Comparison of ENCODE assay signal across 10 cellular contexts in genomic region chr4:78569291-78569821, GRCh38. TPM values are rescaled to one million over a fixed set of nuclear protein-coding genes. Genes with fewer than 3 reads are reported as not detected.
A peak's percentile ranks its signal among the peaks of the same experiment; 100 is the strongest.
DNase-seq lines count a peak whose midpoint lies in the region; ATAC-seq and TF ChIP-seq lines count a peak whose summit lies in the region.
"Had no signal": no experiment of that assay in that cellular context is flagged by ENCODE, and none has a peak within 500 bp of the region (broad histone marks: within the 10 kb centered on the region; RNA-seq: fewer than 3 reads in every experiment).

No MANE protein-coding gene starts in this region.

- ATAC-seq in HG02981 (IDR thresholded peaks at IDR 0.05; ENCODE audit: unreplicated experiment) (no peak), HG02642 (IDR thresholded peaks at IDR 0.05; ENCODE audit: poor library complexity, unreplicated experiment) (no peak), HG03095 (IDR thresholded peaks at IDR 0.05; ENCODE audit: unreplicated experiment) (no peak)

- peaks cover 62% of the 10 kb centered on the region for H3K4me1 ChIP-seq in mammary epithelial cell (ENCODE audit: insufficient read depth, low read length)

- 8% methylated on average over 6 of the region's 6 CpGs for WGBS in mammary epithelial cell (ENCODE audit: low coverage, missing lambda C conversion rate)

- no peaks in the 10 kb centered on the region for H3K9me3 Mint-ChIP-seq in HFFc6

- DNase-seq in HFFc6 (peak; percentile 75), mammary epithelial cell (peak; percentile 71), islet precursor cell (peak; percentile 76), stromal cell of bone marrow (ENCODE audit: low read depth) (peak; percentile 39)
- no peak for DNase-seq in stimulated activated CD4-positive, alpha-beta T cell treated with anti-CD3 and anti-CD28 coated beads, Interleukin-15, amount 100 ng/mL, for 24 hours
- DNase-seq: left colon, NCI-H1694 had no signal

- H3K9ac ChIP-seq in mammary epithelial cell (ENCODE audit: insufficient read depth, low read length) = peak overlapping the region; percentile 46

- H3K79me2 ChIP-seq in mammary epithelial cell (ENCODE audit: insufficient read depth, low read length) = peaks cover 68% of the 10 kb centered on the region

- peak overlapping the region; percentile 73 for H3K4me3 Mint-ChIP-seq in HFFc6

- peaks cover 64% of the 10 kb centered on the region for H3K4me1 Mint-ChIP-seq in HFFc6 (ENCODE audit: low read depth)

- intact Hi-C loops in mammary epithelial cell (cut with micrococcal nuclease) = loop anchor here (1.0 to 2.0 kb wide), 2 partner anchors 17 to 511 kb away; no protein-coding TSS in a partner anchor

- no TSS peak for BruUV-seq in mammary epithelial cell (replicated peaks; lab: Mats Ljungman, UMichigan)

- no peak overlapping the region for H2AFZ ChIP-seq in mammary epithelial cell (ENCODE audit: low read depth, low read length)

- CTCF ChIA-PET in mammary epithelial cell (lab: Charles Lee; ENCODE audit: low non-redundant PET) = interaction anchor here (0.5 to 0.6 kb wide), 2 partner anchors 9 to 510 kb away, joined by 5 to 6 read pairs; no protein-coding TSS in a partner anchor

- peak overlapping the region; percentile 62 for H3K4me2 ChIP-seq in mammary epithelial cell (ENCODE audit: insufficient read depth, low read depth, low read length)

- no peaks in the 10 kb centered on the region for H3K9me3 ChIP-seq in mammary epithelial cell (replicated peaks; ENCODE audit: insufficient read depth, low read length)

- no peaks in the 10 kb centered on the region for H3K36me3 Mint-ChIP-seq in HFFc6 (ENCODE audit: low read depth)

- H3K27me3 Mint-ChIP-seq in HFFc6 (ENCODE audit: insufficient read depth) = no peaks in the 10 kb centered on the region; the same call in 1 of the 2 replicates

- peak overlapping the region; percentile 97 for H3K27ac ChIP-seq in mammary epithelial cell (ENCODE audit: insufficient read depth, low read depth, low read length)

- H3K4me3 ChIP-seq in mammary epithelial cell (replicated peaks in 1 of 3; ENCODE audit: insufficient read depth in 1 of 3, low read depth in 2 of 3, low read length in 3 of 3) = no peak overlapping the region

- in situ Hi-C loops in mammary epithelial cell (cut with MboI; ENCODE audit: low sequenced_read_pairs in 2 of 2) = no loop called here

- H4K20me1 ChIP-seq in mammary epithelial cell (ENCODE audit: insufficient read depth, low read length) = no peaks in the 10 kb centered on the region

- peaks cover 27% of the 10 kb centered on the region for H3K36me3 ChIP-seq in mammary epithelial cell (ENCODE audit: insufficient read depth, low read length)

- dilution Hi-C loops in mammary epithelial cell (cut with HindIII; ENCODE audit: low sequenced_read_pairs) = loop anchor here (5.0 kb wide), 1 partner anchor 37 kb away; no protein-coding TSS in a partner anchor

- no peaks in the 10 kb centered on the region for H3K27me3 ChIP-seq in mammary epithelial cell (ENCODE audit: insufficient read depth, low read length)

- TF ChIP-seq CTCF in HFFc6 (IDR thresholded peaks at IDR 0.05) = no peak
- TF ChIP-seq CTCF in mammary epithelial cell (conservative IDR thresholded peaks at IDR 0.05 in 1 of 2, IDR thresholded peaks at IDR 0.05 in 1 of 2; ENCODE audit: extremely low read depth in 1 of 2, insufficient read depth in 1 of 2, low read depth in 1 of 2, low read length in 2 of 2) = no peak

- peak overlapping the region; percentile 80 for H3K27ac Mint-ChIP-seq in HFFc6

RNA-seq across cellular contexts. Expression of gene ANXA3, which starts 17.8 kb away (rescaled TPM):
- total RNA-seq in HFFc6 (2021; fragmentation: NEBNext Ultra II Directional; extraction: Animal tissue kit (Norgen Biotek cat#: 25700)) = 1 to 10 TPM; 1.5 to 3.0 (median 1.6) TPM
- total RNA-seq in mammary epithelial cell = 100 to 1,000 TPM; 325 to 422 TPM
- 329 TPM for polyA plus RNA-seq in mammary epithelial cell
- polyA minus RNA-seq in mammary epithelial cell = 452 TPM

Comparison
In these comparisons a context has a peak if more than half of its experiments do, and no peak if none do; other contexts are left out.
1. RNA of gene ANXA3, which starts 17.8 kb away (total RNA-seq): 325 to 422 TPM in mammary epithelial cell; 1.5 to 3.0 TPM in HFFc6; every median in the first group is over 10 times any median in the second.